1 cellular context compared by ENCODE assay signal in the genomic region with DNA sequence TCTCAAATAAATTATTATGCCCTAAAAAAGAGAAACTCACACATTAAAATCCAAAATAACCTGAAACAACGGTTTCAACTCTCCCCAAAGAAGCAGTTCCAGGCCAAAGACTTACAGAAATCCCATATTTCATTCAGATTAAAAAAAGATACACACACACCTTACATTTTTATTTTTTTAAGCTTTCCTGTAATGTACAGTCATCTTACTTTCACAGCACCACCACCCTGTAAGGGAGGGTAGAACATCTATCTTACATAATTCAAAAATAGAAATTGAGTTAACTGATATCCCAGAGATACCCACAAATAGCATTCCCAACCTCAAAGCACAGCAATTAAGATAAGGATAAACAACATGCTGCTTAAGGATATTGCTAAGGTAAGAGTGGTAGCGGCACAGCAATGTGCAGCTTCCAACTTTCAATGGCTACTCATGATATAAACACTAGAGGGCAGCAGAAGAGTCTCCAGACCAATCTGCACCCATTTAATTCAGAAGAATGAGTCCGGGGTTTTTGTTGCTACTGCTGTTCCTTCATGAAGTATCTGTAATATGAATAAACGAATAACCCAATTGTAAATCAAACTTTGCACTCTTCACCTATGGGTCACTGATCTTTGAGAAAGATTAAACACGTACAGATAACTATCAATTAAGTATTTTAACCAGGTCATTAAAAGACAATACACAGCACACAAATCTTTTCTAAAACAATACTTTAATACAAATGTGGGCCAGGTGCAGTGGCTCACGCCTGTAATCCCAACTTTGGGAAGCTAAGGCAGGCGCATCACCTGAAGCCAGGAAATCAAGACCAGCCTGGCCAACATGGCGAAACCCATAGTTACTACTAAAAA.
TF ChIP-seq lines count a peak whose summit lies in the region.

No MANE protein-coding gene starts in this region.

TF ChIP-seq in HepG2, 621 proteins besides CTCF, POLR2A, EP300 and RAD21 (continued from another document):
- TF ChIP-seq, protein P1, sequence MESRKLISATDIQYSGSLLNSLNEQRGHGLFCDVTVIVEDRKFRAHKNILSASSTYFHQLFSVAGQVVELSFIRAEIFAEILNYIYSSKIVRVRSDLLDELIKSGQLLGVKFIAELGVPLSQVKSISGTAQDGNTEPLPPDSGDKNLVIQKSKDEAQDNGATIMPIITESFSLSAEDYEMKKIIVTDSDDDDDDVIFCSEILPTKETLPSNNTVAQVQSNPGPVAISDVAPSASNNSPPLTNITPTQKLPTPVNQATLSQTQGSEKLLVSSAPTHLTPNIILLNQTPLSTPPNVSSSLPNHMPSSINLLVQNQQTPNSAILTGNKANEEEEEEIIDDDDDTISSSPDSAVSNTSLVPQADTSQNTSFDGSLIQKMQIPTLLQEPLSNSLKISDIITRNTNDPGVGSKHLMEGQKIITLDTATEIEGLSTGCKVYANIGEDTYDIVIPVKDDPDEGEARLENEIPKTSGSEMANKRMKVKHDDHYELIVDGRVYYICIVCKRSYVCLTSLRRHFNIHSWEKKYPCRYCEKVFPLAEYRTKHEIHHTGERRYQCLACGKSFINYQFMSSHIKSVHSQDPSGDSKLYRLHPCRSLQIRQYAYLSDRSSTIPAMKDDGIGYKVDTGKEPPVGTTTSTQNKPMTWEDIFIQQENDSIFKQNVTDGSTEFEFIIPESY (CRISPR knock-in tag; IDR thresholded peaks at IDR 0.05), result peak; percentile 55; the same call in 1 of the 2 replicates
- TF ChIP-seq ZNF629 (CRISPR knock-in tag; conservative IDR thresholded peaks at IDR 0.05), result peak; percentile 58; the same call in 1 of the 2 replicates
- no peak for TF ChIP-seq GATA4 (IDR thresholded peaks at IDR 0.05; ENCODE audit: borderline replicate concordance, low read depth)
- 0 out of 4 replicates have a peak, but pooled peaks of 1 of the 2 experiments have one; percentile 19 for TF ChIP-seq HMGXB4 (CRISPR knock-in tag; IDR thresholded peaks at IDR 0.05; ENCODE audit: borderline replicate concordance in 1 of 2, low read depth in 1 of 2)
- no peak for TF ChIP-seq NCOA5 (CRISPR knock-in tag; IDR thresholded peaks at IDR 0.05)
- no peak for TF ChIP-seq DR1 (CRISPR knock-in tag; IDR thresholded peaks at IDR 0.05)
- 0 out of 2 replicates have a peak, but pooled peaks have one; percentile 26 for TF ChIP-seq ZMYM4 (CRISPR knock-in tag; IDR thresholded peaks at IDR 0.05)
- TF ChIP-seq STAG1 (CRISPR knock-in tag; IDR thresholded peaks at IDR 0.05), result peak; percentile 38
- no peak for TF ChIP-seq ZNF570 (CRISPR knock-in tag; IDR thresholded peaks at IDR 0.05; ENCODE audit: borderline replicate concordance)
- TF ChIP-seq, protein P2, sequence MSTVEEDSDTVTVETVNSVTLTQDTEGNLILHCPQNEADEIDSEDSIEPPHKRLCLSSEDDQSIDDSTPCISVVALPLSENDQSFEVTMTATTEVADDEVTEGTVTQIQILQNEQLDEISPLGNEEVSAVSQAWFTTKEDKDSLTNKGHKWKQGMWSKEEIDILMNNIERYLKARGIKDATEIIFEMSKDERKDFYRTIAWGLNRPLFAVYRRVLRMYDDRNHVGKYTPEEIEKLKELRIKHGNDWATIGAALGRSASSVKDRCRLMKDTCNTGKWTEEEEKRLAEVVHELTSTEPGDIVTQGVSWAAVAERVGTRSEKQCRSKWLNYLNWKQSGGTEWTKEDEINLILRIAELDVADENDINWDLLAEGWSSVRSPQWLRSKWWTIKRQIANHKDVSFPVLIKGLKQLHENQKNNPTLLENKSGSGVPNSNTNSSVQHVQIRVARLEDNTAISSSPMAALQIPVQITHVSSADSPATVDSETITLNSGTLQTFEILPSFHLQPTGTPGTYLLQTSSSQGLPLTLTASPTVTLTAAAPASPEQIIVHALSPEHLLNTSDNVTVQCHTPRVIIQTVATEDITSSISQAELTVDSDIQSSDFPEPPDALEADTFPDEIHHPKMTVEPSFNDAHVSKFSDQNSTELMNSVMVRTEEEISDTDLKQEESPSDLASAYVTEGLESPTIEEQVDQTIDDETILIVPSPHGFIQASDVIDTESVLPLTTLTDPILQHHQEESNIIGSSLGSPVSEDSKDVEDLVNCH (CRISPR knock-in tag; IDR thresholded peaks at IDR 0.05), result no peak
- TF ChIP-seq, protein P3, sequence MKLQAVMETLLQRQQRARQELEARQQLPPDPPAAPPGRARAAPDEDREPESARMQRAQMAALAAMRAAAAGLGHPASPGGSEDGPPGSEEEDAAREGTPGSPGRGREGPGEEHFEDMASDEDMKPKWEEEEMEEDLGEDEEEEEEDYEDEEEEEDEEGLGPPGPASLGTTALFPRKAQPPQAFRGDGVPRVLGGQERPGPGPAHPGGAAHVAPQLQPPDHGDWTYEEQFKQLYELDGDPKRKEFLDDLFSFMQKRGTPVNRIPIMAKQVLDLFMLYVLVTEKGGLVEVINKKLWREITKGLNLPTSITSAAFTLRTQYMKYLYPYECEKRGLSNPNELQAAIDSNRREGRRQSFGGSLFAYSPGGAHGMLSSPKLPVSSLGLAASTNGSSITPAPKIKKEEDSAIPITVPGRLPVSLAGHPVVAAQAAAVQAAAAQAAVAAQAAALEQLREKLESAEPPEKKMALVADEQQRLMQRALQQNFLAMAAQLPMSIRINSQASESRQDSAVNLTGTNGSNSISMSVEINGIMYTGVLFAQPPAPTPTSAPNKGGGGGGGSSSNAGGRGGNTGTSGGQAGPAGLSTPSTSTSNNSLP (IDR thresholded peaks at IDR 0.05; ENCODE audit: low read depth, low read length), result 0 out of 2 replicates have a peak, but pooled peaks have one; percentile 53
- TF ChIP-seq, protein P4, sequence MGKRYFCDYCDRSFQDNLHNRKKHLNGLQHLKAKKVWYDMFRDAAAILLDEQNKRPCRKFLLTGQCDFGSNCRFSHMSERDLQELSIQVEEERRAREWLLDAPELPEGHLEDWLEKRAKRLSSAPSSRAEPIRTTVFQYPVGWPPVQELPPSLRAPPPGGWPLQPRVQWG (CRISPR knock-in tag; IDR thresholded peaks at IDR 0.05; ENCODE audit: borderline replicate concordance, low read depth), result no peak
- TF ChIP-seq RBM22 (optimal IDR thresholded peaks at IDR 0.05; ENCODE audit: low read length), result peak; percentile 36
